In the genomic region with DNA sequence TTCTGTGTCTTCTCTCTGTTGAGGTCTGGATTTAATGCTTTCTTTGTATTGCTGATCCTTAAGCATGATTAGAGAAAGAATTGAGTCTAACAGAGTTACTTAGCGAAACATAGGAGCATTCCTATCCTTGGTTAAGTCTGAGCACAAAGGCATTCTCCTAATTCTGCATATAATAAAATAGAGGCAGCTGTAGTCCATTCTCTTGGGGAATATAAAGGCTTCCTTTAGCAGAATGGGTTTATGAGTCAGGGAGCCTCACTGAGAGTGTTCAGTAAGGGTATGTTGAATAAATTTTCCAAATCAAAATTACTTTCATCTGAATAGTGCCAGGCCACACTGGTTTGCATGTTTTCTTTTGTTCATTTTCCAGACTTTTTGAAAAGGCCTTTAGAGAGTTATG, we compare ENCODE assay signal across 18 cellular contexts.
DNase-seq lines count a peak whose midpoint lies in the region; ATAC-seq and TF ChIP-seq lines count a peak whose summit lies in the region.
"Had no signal": no experiment of that assay in that cellular context is flagged by ENCODE, and none has a peak within 500 bp of the region (broad histone marks: within the 10 kb centered on the region; RNA-seq: fewer than 3 reads in every experiment).

No MANE protein-coding gene starts in this region.

- no peaks in the 10 kb centered on the region for H3K9me3 ChIP-seq in neural progenitor cell (ENCODE audit: low read depth)
- no peaks in the 10 kb centered on the region for H3K9me3 ChIP-seq in tibial nerve
- H3K9me3 ChIP-seq: Peyer's patch had no signal

- H2AFZ ChIP-seq in neural progenitor cell (replicated peaks) = no peak overlapping the region

- no peak overlapping the region for H3K27ac Mint-ChIP-seq in neural progenitor cell
- no peak overlapping the region for H3K27ac Mint-ChIP-seq in WTC11
- H3K27ac Mint-ChIP-seq: HFFc6 had no signal

- no peak overlapping the region for H3K9ac ChIP-seq in neural progenitor cell

- H3F3A ChIP-seq in neural progenitor cell (ENCODE audit: low read depth) = no peaks in the 10 kb centered on the region

- TF ChIP-seq CTCF in AG04449 (IDR thresholded peaks at IDR 0.05; ENCODE audit: insufficient read depth, low read length, missing control alignments) (no peak), neural progenitor cell (IDR thresholded peaks at IDR 0.05) (no peak), tibial nerve (IDR thresholded peaks at IDR 0.05) (no peak), WTC11 (IDR thresholded peaks at IDR 0.05) (no peak)

- H3K27me3 Mint-ChIP-seq in neural progenitor cell (ENCODE audit: insufficient read depth, low read depth) (no peaks in the 10 kb centered on the region), WTC11 (ENCODE audit: low read depth) (no peaks in the 10 kb centered on the region)

- POLR2A ChIA-PET in AG04449 (lab: Yijun Ruan, JAX) (no interaction called here), WTC11 (lab: Charles Lee) (no interaction called here)

- peaks cover 22% of the 10 kb centered on the region for H3K36me3 Mint-ChIP-seq in neural progenitor cell
- H3K36me3 Mint-ChIP-seq in WTC11 = peaks cover 3% of the 10 kb centered on the region; the same call in 1 of the 2 replicates

- H3K9me3 Mint-ChIP-seq in neural progenitor cell = no peaks in the 10 kb centered on the region
- no peaks in the 10 kb centered on the region for H3K9me3 Mint-ChIP-seq in WTC11
- H3K9me3 Mint-ChIP-seq: CD14-positive monocyte, HFFc6 had no signal

- no peak overlapping the region for H3K4me3 Mint-ChIP-seq in neural progenitor cell
- H3K4me3 Mint-ChIP-seq in WTC11 = no peak overlapping the region
- H3K4me3 Mint-ChIP-seq: CD14-positive monocyte, HFFc6 had no signal

- TF ChIP-seq POLR2A in tibial nerve (IDR thresholded peaks at IDR 0.05) = no peak

- H4K20me1 ChIP-seq in neural progenitor cell (ENCODE audit: low read depth) = no peaks in the 10 kb centered on the region

- H3K4me1 ChIP-seq in neural progenitor cell = peaks cover 22% of the 10 kb centered on the region
- peaks cover 0 to 7% (median 2%) of the 10 kb centered on the region in 4 donors for H3K4me1 ChIP-seq in tibial nerve
- H3K4me1 ChIP-seq: Peyer's patch had no signal

- no peaks in the 10 kb centered on the region for H3K36me3 ChIP-seq in neural progenitor cell
- H3K36me3 ChIP-seq in tibial nerve = peaks cover 0 to 21% (median 0%) of the 10 kb centered on the region in 3 donors

- H3K4me2 ChIP-seq in neural progenitor cell = peak overlapping the region; percentile 43

- TF ChIP-seq EP300 in tibial nerve (IDR thresholded peaks at IDR 0.05) = no peak

- H3K27ac ChIP-seq in neural progenitor cell = peak overlapping the region; percentile 73
- H3K27ac ChIP-seq in tibial nerve = peak overlapping the region in 1 of 4 donors; percentile 29
- H3K27ac ChIP-seq: Peyer's patch had no signal

- H3K4me1 Mint-ChIP-seq in neural progenitor cell = peaks cover 15% of the 10 kb centered on the region
- no peaks in the 10 kb centered on the region for H3K4me1 Mint-ChIP-seq in WTC11
- H3K4me1 Mint-ChIP-seq: CD14-positive monocyte had no signal

- no peak for ATAC-seq in WTC11

- peak; percentile 5 for DNase-seq in AG04449 (ENCODE audit: low read depth, low spot score)
- peak; percentile 30 for DNase-seq in OCI-M1 (lab: John Stamatoyannopoulos, UW)
- peak; percentile 16 for DNase-seq in epidermal melanocyte (ENCODE audit: insufficient read length, low spot score)
- DNase-seq in neural progenitor cell (ENCODE audit: low spot score) = peak; percentile 53
- DNase-seq in tibial nerve (ENCODE audit: low spot score in 2 of 2) = no peak
- no peak for DNase-seq in stimulated activated CD4-positive, alpha-beta T cell treated with anti-CD3 and anti-CD28 coated beads, Interleukin-4, amount 100 ng/mL, for 24 hours
- no peak for DNase-seq in WTC11 (ENCODE audit: low spot score)
- DNase-seq in stimulated activated CD4-positive, alpha-beta T cell treated with anti-CD3 and anti-CD28 coated beads, Interleukin-1b, Interleukin-23, amount 100 ng/mL, for 48 hours = no peak
- DNase-seq: 8988T, DMS79, GOT3, HFFc6, NCI-H187 treated with DMSO at 0.1 percent for 48 hours, NCI-H2171 treated with DMSO at 0.1 percent for 48 hours, NCI-H510A, Peyer's patch, SHP77 had no signal

- H3K4me3 ChIP-seq in AG04449 (ENCODE audit: low read depth, low read length) = no peak overlapping the region
- no peak overlapping the region for H3K4me3 ChIP-seq in neural progenitor cell
- H3K4me3 ChIP-seq in tibial nerve = no peak overlapping the region
- H3K4me3 ChIP-seq: Peyer's patch had no signal

- CTCF ChIA-PET in AG04449 (lab: Yijun Ruan, JAX) (interaction anchor here (0.7 to 1.5 kb wide), 2 partner anchors 275 to 1481 kb away, joined by 3 to 4 read pairs; no protein-coding TSS in a partner anchor), WTC11 (lab: Charles Lee) (no interaction called here)

- H3K27me3 ChIP-seq in neural progenitor cell (no peaks in the 10 kb centered on the region), tibial nerve (no peaks in the 10 kb centered on the region)
- H3K27me3 ChIP-seq: Peyer's patch had no signal

- H3K79me2 ChIP-seq in neural progenitor cell (ENCODE audit: low read depth) = no peaks in the 10 kb centered on the region

- 35 to 52% methylated on average over 1 of the region's 1 CpG for WGBS in tibial nerve, 2 donors

TF ChIP-seq in WTC11, 78 proteins besides CTCF, POLR2A, EP300 and RAD21:
- no peak for TF ChIP-seq CREB1 (CRISPR knock-in tag; IDR thresholded peaks at IDR 0.05)
- TF ChIP-seq AFF4 (CRISPR knock-in tag; IDR thresholded peaks at IDR 0.05; ENCODE audit: borderline replicate concordance) = no peak
- TF ChIP-seq, protein P1, sequence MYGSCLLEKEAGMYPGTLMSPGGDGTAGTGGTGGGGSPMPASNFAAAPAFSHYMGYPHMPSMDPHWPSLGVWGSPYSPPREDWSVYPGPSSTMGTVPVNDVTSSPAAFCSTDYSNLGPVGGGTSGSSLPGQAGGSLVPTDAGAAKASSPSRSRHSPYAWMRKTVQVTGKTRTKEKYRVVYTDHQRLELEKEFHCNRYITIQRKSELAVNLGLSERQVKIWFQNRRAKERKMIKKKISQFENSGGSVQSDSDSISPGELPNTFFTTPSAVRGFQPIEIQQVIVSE (CRISPR knock-in tag; IDR thresholded peaks at IDR 0.05; ENCODE audit: borderline replicate concordance) = no peak
- no peak for TF ChIP-seq ZNF396 (CRISPR knock-in tag; IDR thresholded peaks at IDR 0.05; ENCODE audit: borderline replicate concordance)
- TF ChIP-seq E2F1 (CRISPR knock-in tag; IDR thresholded peaks at IDR 0.05) = no peak
- TF ChIP-seq FOXP1 (CRISPR knock-in tag; IDR thresholded peaks at IDR 0.05; ENCODE audit: borderline replicate concordance) = no peak
- TF ChIP-seq, protein P2, sequence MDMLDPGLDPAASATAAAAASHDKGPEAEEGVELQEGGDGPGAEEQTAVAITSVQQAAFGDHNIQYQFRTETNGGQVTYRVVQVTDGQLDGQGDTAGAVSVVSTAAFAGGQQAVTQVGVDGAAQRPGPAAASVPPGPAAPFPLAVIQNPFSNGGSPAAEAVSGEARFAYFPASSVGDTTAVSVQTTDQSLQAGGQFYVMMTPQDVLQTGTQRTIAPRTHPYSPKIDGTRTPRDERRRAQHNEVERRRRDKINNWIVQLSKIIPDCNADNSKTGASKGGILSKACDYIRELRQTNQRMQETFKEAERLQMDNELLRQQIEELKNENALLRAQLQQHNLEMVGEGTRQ (CRISPR knock-in tag; IDR thresholded peaks at IDR 0.05) = no peak
TF ChIP-seq in WTC11: peak in this region for 0.

Comparison
In these comparisons a context has a peak if more than half of its experiments do, and no peak if none do; other contexts are left out.
1. DNase-seq: peak in AG04449 (single experiment), OCI-M1 (single experiment), epidermal melanocyte (single experiment) and neural progenitor cell (single experiment); none in tibial nerve (0 of 2), stimulated activated CD4-positive, alpha-beta T cell treated with anti-CD3 and anti-CD28 coated beads, Interleukin-4, amount 100 ng/mL, for 24 hours (single experiment), WTC11 (single experiment) and stimulated activated CD4-positive, alpha-beta T cell treated with anti-CD3 and anti-CD28 coated beads, Interleukin-1b, Interleukin-23, amount 100 ng/mL, for 48 hours (single experiment).